13 cellular contexts compared by ENCODE assay signal in genomic region chr2:1910562-1911256, GRCh38.
DNase-seq lines count a peak whose midpoint lies in the region; ATAC-seq and TF ChIP-seq lines count a peak whose summit lies in the region.
"Had no signal": no experiment of that assay in that cellular context is flagged by ENCODE, and none has a peak within 500 bp of the region (broad histone marks: within the 10 kb centered on the region; RNA-seq: fewer than 3 reads in every experiment).

No MANE protein-coding gene starts in this region.

- no peak overlapping the region for H2BK120ac ChIP-seq in mesendoderm (ENCODE audit: low read depth, low read length)

- H2AK5ac ChIP-seq in mesendoderm (ENCODE audit: low read length) = no peak overlapping the region

- no peaks in the 10 kb centered on the region for H3K27me3 ChIP-seq in BLaER1
- H3K27me3 ChIP-seq in GM06990 (replicated peaks; ENCODE audit: control insufficient read depth, insufficient read depth, low read length) = no peaks in the 10 kb centered on the region; the same call in 1 of the 2 replicates
- no peaks in the 10 kb centered on the region for H3K27me3 ChIP-seq in mesendoderm (ENCODE audit: insufficient read depth, low read length, poor library complexity)

- H3K9me3 ChIP-seq in BLaER1 = no peaks in the 10 kb centered on the region
- H3K9me3 ChIP-seq: neutrophil had no signal

- H3K9ac ChIP-seq in BLaER1 (peak overlapping the region; percentile 33; the same call in 1 of the 2 replicates), mesendoderm (ENCODE audit: low read length) (no peak overlapping the region)

- no peak overlapping the region for H3K4me3 ChIP-seq in BLaER1
- H3K4me3 ChIP-seq in GM06990 (replicated peaks; ENCODE audit: low read depth, low read length) = no peak overlapping the region
- no peak overlapping the region for H3K4me3 ChIP-seq in mesendoderm (ENCODE audit: low read length)

- H4K8ac ChIP-seq in mesendoderm (ENCODE audit: low read depth, low read length) = no peak overlapping the region

- no peak overlapping the region for H3K27ac ChIP-seq in BLaER1
- no peak overlapping the region for H3K27ac ChIP-seq in mesendoderm (ENCODE audit: low read depth, low read length)
- H3K27ac ChIP-seq: neutrophil had no signal

- no peaks in the 10 kb centered on the region for H3K79me2 ChIP-seq in mesendoderm (ENCODE audit: control insufficient read depth, insufficient read depth, low read length)

- H4K5ac ChIP-seq in mesendoderm (ENCODE audit: low read length) = no peak overlapping the region

- peaks cover 45% of the 10 kb centered on the region for H3K4me1 ChIP-seq in BLaER1
- no peaks in the 10 kb centered on the region for H3K4me1 ChIP-seq in mesendoderm (ENCODE audit: control insufficient read depth, low read depth, low read length)

- no peak overlapping the region for H2BK5ac ChIP-seq in mesendoderm (ENCODE audit: low read length)

- no peak overlapping the region for H3K23ac ChIP-seq in mesendoderm (ENCODE audit: low read length)

- no peak overlapping the region for H3K18ac ChIP-seq in mesendoderm (ENCODE audit: low read length)

- no peaks in the 10 kb centered on the region for H3K36me3 ChIP-seq in BLaER1
- H3K36me3 ChIP-seq in GM06990 (ENCODE audit: control insufficient read depth, insufficient read depth, low read length) = no peaks in the 10 kb centered on the region
- H3K36me3 ChIP-seq in mesendoderm (ENCODE audit: control insufficient read depth, insufficient read depth, low read length) = no peaks in the 10 kb centered on the region
- H3K36me3 ChIP-seq: neutrophil had no signal

- H4K20me1 ChIP-seq in BLaER1 = no peaks in the 10 kb centered on the region

- no peak overlapping the region for H3K56ac ChIP-seq in mesendoderm (ENCODE audit: low read length)

- no peaks in the 10 kb centered on the region for H3K79me1 ChIP-seq in mesendoderm (ENCODE audit: low read length)

- ATAC-seq in GM21528 (IDR thresholded peaks at IDR 0.05; ENCODE audit: low FRiP score, unreplicated experiment) (no peak), GM21717 (IDR thresholded peaks at IDR 0.05; ENCODE audit: unreplicated experiment) (no peak)
- no peak for ATAC-seq in activated naive CD8-positive, alpha-beta T cell treated with anti-CD3 and anti-CD28 coated beads, Interleukin-2, amount 50 U/mL, for 24 hours
- ATAC-seq: T-helper 17 cell had no signal

- H3K27me3 Mint-ChIP-seq in activated naive CD8-positive, alpha-beta T cell treated with anti-CD3 and anti-CD28 coated beads, Interleukin-2, amount 50 U/mL, for 24 hours = peaks cover 6% of the 10 kb centered on the region
- H3K27me3 Mint-ChIP-seq: central memory CD8-positive, alpha-beta T cell had no signal

- H3K27ac Mint-ChIP-seq in activated naive CD8-positive, alpha-beta T cell treated with anti-CD3 and anti-CD28 coated beads, Interleukin-2, amount 50 U/mL, for 24 hours = no peak overlapping the region
- H3K27ac Mint-ChIP-seq: T-helper 17 cell had no signal

- no peak overlapping the region for H2BK15ac ChIP-seq in mesendoderm (replicated peaks; ENCODE audit: low read depth)

- H3K4me1 Mint-ChIP-seq in activated naive CD8-positive, alpha-beta T cell treated with anti-CD3 and anti-CD28 coated beads, Interleukin-2, amount 50 U/mL, for 24 hours = no peaks in the 10 kb centered on the region
- H3K4me1 Mint-ChIP-seq: central memory CD8-positive, alpha-beta T cell had no signal

- TF ChIP-seq CTCF in GM06990 (IDR thresholded peaks at IDR 0.05; ENCODE audit: insufficient read depth, low read length, poor library complexity, severe bottlenecking) = peak; percentile 7

- H3K9me3 Mint-ChIP-seq in activated naive CD8-positive, alpha-beta T cell treated with anti-CD3 and anti-CD28 coated beads, Interleukin-2, amount 50 U/mL, for 24 hours = no peaks in the 10 kb centered on the region
- H3K9me3 Mint-ChIP-seq: central memory CD8-positive, alpha-beta T cell had no signal

- no peak overlapping the region for H3K4ac ChIP-seq in mesendoderm (ENCODE audit: low read depth, low read length)

- DNase-seq in GM06990 (ENCODE audit: extremely low read depth, insufficient read length) (no peak), cerebellar cortex (ENCODE audit: low spot score) (peak; percentile 75), mesendoderm (peak; percentile 43), hepatic stellate cell (ENCODE audit: low spot score) (no peak)
- DNase-seq in activated naive CD8-positive, alpha-beta T cell treated with anti-CD3 and anti-CD28 coated beads, Interleukin-2, amount 50 U/mL, for 24 hours = no peak
- DNase-seq: activated CD8-positive, alpha-beta memory T cell treated with anti-CD3 and anti-CD28 coated beads, Interleukin-2, amount 50 U/mL, for 4 hours; EL; T-helper 17 cell had no signal

- H3K4me2 ChIP-seq in BLaER1 (peak overlapping the region; percentile 72), mesendoderm (ENCODE audit: low read length) (no peak overlapping the region)

- WGBS in mesendoderm (ENCODE audit: extremely low coverage, insufficient coverage, low lambda C conversion rate) = no CpG with 5 or more reads among the region's 14 CpGs

- no peaks in the 10 kb centered on the region for H3K36me3 Mint-ChIP-seq in activated naive CD8-positive, alpha-beta T cell treated with anti-CD3 and anti-CD28 coated beads, Interleukin-2, amount 50 U/mL, for 24 hours (ENCODE audit: low read depth)

- no peak overlapping the region for H3K4me3 Mint-ChIP-seq in activated naive CD8-positive, alpha-beta T cell treated with anti-CD3 and anti-CD28 coated beads, Interleukin-2, amount 50 U/mL, for 24 hours
- H3K4me3 Mint-ChIP-seq: central memory CD8-positive, alpha-beta T cell; T-helper 17 cell had no signal

Comparison
In these comparisons a context has a peak if more than half of its experiments do, and no peak if none do; other contexts are left out.
1. DNase-seq: peak in cerebellar cortex (single experiment) and mesendoderm (single experiment); none in GM06990 (single experiment), hepatic stellate cell (single experiment) and activated naive CD8-positive, alpha-beta T cell treated with anti-CD3 and anti-CD28 coated beads, Interleukin-2, amount 50 U/mL, for 24 hours (single experiment).